8 cellular contexts compared by ENCODE assay signal in genomic region chr17:74213897-74214386, GRCh38. TPM values are rescaled to one million over a fixed set of nuclear protein-coding genes. Genes with fewer than 3 reads are reported as not detected.
DNase-seq lines count a peak whose midpoint lies in the region; ATAC-seq, FAIRE-seq and TF ChIP-seq lines count a peak whose summit lies in the region.

No MANE protein-coding gene starts in this region.

- no peak for TF ChIP-seq CTCF in right atrium auricular region (IDR thresholded peaks at IDR 0.05)

- FAIRE-seq in HTR-8/SVneo (lab: Jason Lieb, UNC): no peak

- no peaks in the 10 kb centered on the region for H3K27me3 Mint-ChIP-seq in activated T-cell treated with anti-CD3 and anti-CD28 coated beads, Interleukin-2, amount 50 U/mL, for 4 hours (ENCODE audit: low read depth)
- H3K27me3 Mint-ChIP-seq in activated CD8-positive, alpha-beta memory T cell treated with anti-CD3 and anti-CD28 coated beads, Interleukin-2, amount 10 ng/mL, durations not matched to agents 7 days and 5 days: no peaks in the 10 kb centered on the region

- peak overlapping the region; percentile 36 for H3K27ac Mint-ChIP-seq in activated CD8-positive, alpha-beta memory T cell treated with anti-CD3 and anti-CD28 coated beads, Interleukin-2, amount 10 ng/mL, durations not matched to agents 7 days and 5 days

- no peak for ATAC-seq in activated T-cell treated with anti-CD3 and anti-CD28 coated beads, Interleukin-2, amount 50 U/mL, for 4 hours
- ATAC-seq in activated CD8-positive, alpha-beta memory T cell treated with anti-CD3 and anti-CD28 coated beads, Interleukin-2, amount 10 ng/mL, durations not matched to agents 7 days and 5 days: no peak
- ATAC-seq in HG02623 (IDR thresholded peaks at IDR 0.05; ENCODE audit: unreplicated experiment): no peak

- no peaks in the 10 kb centered on the region for H3K9me3 Mint-ChIP-seq in activated T-cell treated with anti-CD3 and anti-CD28 coated beads, Interleukin-2, amount 50 U/mL, for 4 hours
- no peaks in the 10 kb centered on the region for H3K9me3 Mint-ChIP-seq in activated CD8-positive, alpha-beta memory T cell treated with anti-CD3 and anti-CD28 coated beads, Interleukin-2, amount 10 ng/mL, durations not matched to agents 7 days and 5 days (ENCODE audit: low read depth)

- peak overlapping the region; percentile 78 for H3K4me3 Mint-ChIP-seq in activated T-cell treated with anti-CD3 and anti-CD28 coated beads, Interleukin-2, amount 50 U/mL, for 4 hours
- H3K4me3 Mint-ChIP-seq in activated CD8-positive, alpha-beta memory T cell treated with anti-CD3 and anti-CD28 coated beads, Interleukin-2, amount 10 ng/mL, durations not matched to agents 7 days and 5 days: peak overlapping the region; percentile 78

- H3K27ac ChIP-seq in right atrium auricular region: peak overlapping the region; percentile 85 to 88
- peak overlapping the region; percentile 98 for H3K27ac ChIP-seq in skeletal muscle tissue (ENCODE audit: low read depth, low read length)

- H3K4me3 ChIP-seq in right atrium auricular region (peak overlapping the region; percentile 54 to 61), skeletal muscle tissue (ENCODE audit: low read length in 3 of 3) (peak overlapping the region; percentile 77 to 84 (median 78))

- H3K36me3 Mint-ChIP-seq in activated T-cell treated with anti-CD3 and anti-CD28 coated beads, Interleukin-2, amount 50 U/mL, for 4 hours (ENCODE audit: insufficient read depth): peaks cover 16% of the 10 kb centered on the region
- peaks cover 17% of the 10 kb centered on the region for H3K36me3 Mint-ChIP-seq in activated CD8-positive, alpha-beta memory T cell treated with anti-CD3 and anti-CD28 coated beads, Interleukin-2, amount 10 ng/mL, durations not matched to agents 7 days and 5 days

- H3K36me3 ChIP-seq in right atrium auricular region (peaks cover 13% of the 10 kb centered on the region), skeletal muscle tissue (ENCODE audit: control insufficient read depth in 3 of 3, insufficient read depth in 3 of 3, low read length in 3 of 3) (peaks cover 11 to 14% (median 14%) of the 10 kb centered on the region in 3 donors)

- no peak for DNase-seq in activated T-cell treated with anti-CD3 and anti-CD28 coated beads, Interleukin-2, amount 50 U/mL, for 4 hours
- DNase-seq in activated T-cell treated with anti-CD3 and anti-CD28 coated beads, Interleukin-2, amount 50 U/mL, for 1 hour: no peak
- no peak for DNase-seq in activated CD8-positive, alpha-beta memory T cell treated with anti-CD3 and anti-CD28 coated beads, Interleukin-2, amount 10 ng/mL, durations not matched to agents 7 days and 5 days
- DNase-seq in right atrium auricular region (ENCODE audit: low spot score): no peak
- DNase-seq in NAMALWA (ENCODE audit: low spot score): no peak
- DNase-seq in HTR-8/SVneo (ENCODE audit: insufficient read length, low spot score): no peak

- peak overlapping the region; percentile 80 to 97 (median 96) for H3K9ac ChIP-seq in skeletal muscle tissue (ENCODE audit: low read depth in 1 of 3, low read length in 3 of 3)

- no peaks in the 10 kb centered on the region for H3K9me3 ChIP-seq in right atrium auricular region
- H3K9me3 ChIP-seq in skeletal muscle tissue (ENCODE audit: control insufficient read depth in 3 of 3, low read length in 3 of 3): no peaks in the 10 kb centered on the region

- H3K4me1 ChIP-seq in right atrium auricular region (peaks cover 0 to 74% of the 10 kb centered on the region in 2 donors), skeletal muscle tissue (ENCODE audit: control insufficient read depth in 3 of 3, insufficient read depth in 3 of 3, low read length in 3 of 3) (peaks cover 59 to 75% (median 65%) of the 10 kb centered on the region in 3 donors)

- CTCF ChIA-PET in activated CD8-positive, alpha-beta memory T cell treated with anti-CD3 and anti-CD28 coated beads, Interleukin-2, amount 10 ng/mL, durations not matched to agents 7 days and 5 days (lab: Charles Lee): interaction anchor here (0.9 to 3.5 kb wide), 8 partner anchors 10 to 154 kb away, joined by 3 to 20 read pairs (median 6); partner anchors contain the start of gene RPL38

- H3K27me3 ChIP-seq in right atrium auricular region (no peaks in the 10 kb centered on the region), skeletal muscle tissue (ENCODE audit: control insufficient read depth in 3 of 3, insufficient read depth in 3 of 3, low read length in 3 of 3) (no peaks in the 10 kb centered on the region)

- H3K4me1 Mint-ChIP-seq in activated T-cell treated with anti-CD3 and anti-CD28 coated beads, Interleukin-2, amount 50 U/mL, for 4 hours (ENCODE audit: low read depth): peaks cover 58% of the 10 kb centered on the region
- peaks cover 56% of the 10 kb centered on the region for H3K4me1 Mint-ChIP-seq in activated CD8-positive, alpha-beta memory T cell treated with anti-CD3 and anti-CD28 coated beads, Interleukin-2, amount 10 ng/mL, durations not matched to agents 7 days and 5 days

RNA-seq across cellular contexts. Expression of gene TTYH2, which starts 0.6 kb away (rescaled TPM):
- 1 to 10 TPM; 2.0 to 4.5 (median 3.5) TPM for total RNA-seq in activated T-cell treated with anti-CD3 and anti-CD28 coated beads, Interleukin-2, amount 50 U/mL, for 4 hours
- total RNA-seq in activated CD8-positive, alpha-beta memory T cell treated with anti-CD3 and anti-CD28 coated beads, Interleukin-2, amount 10 ng/mL, durations not matched to agents 7 days and 5 days: 10 to 100 TPM in 1 of 2 experiments, 1 to 10 TPM in 1; 7.1 to 12.8 TPM
- total RNA-seq in right atrium auricular region: 10 to 100 TPM; 18.2 to 26.0 TPM
- 34.4 TPM for total RNA-seq in skeletal muscle tissue

RNA-seq across cellular contexts. Expression of gene RPL38, which starts 10.5 kb away (rescaled TPM):
- 1,000 to 10,000 TPM; 1,282 to 1,442 (median 1,420) TPM for total RNA-seq in activated T-cell treated with anti-CD3 and anti-CD28 coated beads, Interleukin-2, amount 50 U/mL, for 4 hours
- total RNA-seq in activated CD8-positive, alpha-beta memory T cell treated with anti-CD3 and anti-CD28 coated beads, Interleukin-2, amount 10 ng/mL, durations not matched to agents 7 days and 5 days: 100 to 1,000 TPM; 921 to 988 TPM
- total RNA-seq in right atrium auricular region: 100 to 1,000 TPM; 212 to 310 TPM
- total RNA-seq in skeletal muscle tissue: 4,876 TPM
